2 cellular contexts compared by ENCODE assay signal in genomic region chr19:18319591-18320135, GRCh38.
TF ChIP-seq lines count a peak whose summit lies in the region.

No MANE protein-coding gene starts in this region.

TF ChIP-seq in WTC11, 78 proteins besides CTCF, POLR2A, EP300 and RAD21:
- TF ChIP-seq CBFB (CRISPR knock-in tag; IDR thresholded peaks at IDR 0.05; ENCODE audit: low read depth) (no peak), GABPB1 (CRISPR knock-in tag; IDR thresholded peaks at IDR 0.05) (peak; percentile 60)

TF ChIP-seq in HepG2, 621 proteins besides CTCF, POLR2A, EP300 and RAD21 (continues in another document):
- TF ChIP-seq ZNF639 (CRISPR knock-in tag; conservative IDR thresholded peaks at IDR 0.05) (0 out of 2 replicates have a peak, but pooled peaks have one; percentile 27), FUBP1 (CRISPR knock-in tag; IDR thresholded peaks at IDR 0.05; ENCODE audit: borderline replicate concordance) (no peak), IRF1 (CRISPR knock-in tag; IDR thresholded peaks at IDR 0.05; ENCODE audit: low read depth) (0 out of 2 replicates have a peak, but pooled peaks have one; percentile 21), RCOR2 (CRISPR knock-in tag; IDR thresholded peaks at IDR 0.05) (peak; percentile 87), KLF16 (CRISPR knock-in tag; IDR thresholded peaks at IDR 0.05) (peak in 1 of 2 experiments; percentile 79; a peak in 1 of 4 replicates), ZNF275 (CRISPR knock-in tag; IDR thresholded peaks at IDR 0.05; ENCODE audit: borderline replicate concordance) (no peak), SKI (IDR thresholded peaks at IDR 0.05; ENCODE audit: partially characterized antibody) (peak; percentile 21), ETV5 (CRISPR knock-in tag; IDR thresholded peaks at IDR 0.05; ENCODE audit: borderline replicate concordance) (peak; percentile 77; the same call in 1 of the 2 replicates), FOXA1 (IDR thresholded peaks at IDR 0.05) (peak; percentile 71), FOXA1 (CRISPR knock-in tag; IDR thresholded peaks at IDR 0.05) (peak; percentile 93), REPIN1 (CRISPR knock-in tag; IDR thresholded peaks at IDR 0.05; ENCODE audit: borderline replicate concordance, low read depth) (peak; percentile 49; the same call in 1 of the 2 replicates), ADNP (CRISPR knock-in tag; IDR thresholded peaks at IDR 0.05) (0 out of 2 replicates have a peak, but pooled peaks have one; percentile 70), TBX2 (CRISPR knock-in tag; IDR thresholded peaks at IDR 0.05; ENCODE audit: borderline replicate concordance) (peak; percentile 96), STAT6 (CRISPR knock-in tag; IDR thresholded peaks at IDR 0.05; ENCODE audit: borderline replicate concordance) (no peak; the same call in 1 of the 2 replicates), ISX (CRISPR knock-in tag; conservative IDR thresholded peaks at IDR 0.05) (no peak), ZKSCAN8 (CRISPR knock-in tag; IDR thresholded peaks at IDR 0.05; ENCODE audit: borderline replicate concordance) (peak; percentile 92; the same call in 1 of the 2 replicates), GMEB1 (CRISPR knock-in tag; IDR thresholded peaks at IDR 0.05; ENCODE audit: borderline replicate concordance) (0 out of 2 replicates have a peak, but pooled peaks have one; percentile 43), YEATS2 (CRISPR knock-in tag; IDR thresholded peaks at IDR 0.05; ENCODE audit: borderline replicate concordance) (peak; percentile 50; the same call in 1 of the 2 replicates), PAXIP1 (CRISPR knock-in tag; conservative IDR thresholded peaks at IDR 0.05) (peak; percentile 99), ZNF687 (CRISPR knock-in tag; IDR thresholded peaks at IDR 0.05) (peak; percentile 73), KDM1A (CRISPR knock-in tag; IDR thresholded peaks at IDR 0.05) (peak; percentile 86), ZNF674 (CRISPR knock-in tag; IDR thresholded peaks at IDR 0.05; ENCODE audit: low read depth) (no peak), PPARG (CRISPR knock-in tag; conservative IDR thresholded peaks at IDR 0.05) (peak; percentile 64; the same call in 1 of the 2 replicates), NPAS2 (CRISPR knock-in tag; IDR thresholded peaks at IDR 0.05; ENCODE audit: borderline replicate concordance) (peak; percentile 84; the same call in 1 of the 2 replicates), CHCHD3 (CRISPR knock-in tag; IDR thresholded peaks at IDR 0.05) (no peak), RXRB (CRISPR knock-in tag; IDR thresholded peaks at IDR 0.05; ENCODE audit: borderline replicate concordance) (peak; percentile 93), POLR2G (IDR thresholded peaks at IDR 0.05; ENCODE audit: low read depth, low read length) (peak; percentile 60), MXI1 (IDR thresholded peaks at IDR 0.05; ENCODE audit: borderline replicate concordance, low read depth, low read length) (0 out of 3 replicates have a peak, but pooled peaks have one; percentile 45), THAP9 (CRISPR knock-in tag; IDR thresholded peaks at IDR 0.05; ENCODE audit: borderline replicate concordance) (peak; percentile 70; the same call in 1 of the 2 replicates), SYNCRIP (IDR thresholded peaks at IDR 0.05; ENCODE audit: insufficient read depth, low read depth, low read length) (no peak), ELF1 (CRISPR knock-in tag; IDR thresholded peaks at IDR 0.05) (peak; percentile 30; the same call in 1 of the 2 replicates), NFIB (CRISPR knock-in tag; IDR thresholded peaks at IDR 0.05; ENCODE audit: borderline replicate concordance) (no peak)
